Comparison of ENCODE assay signal across 15 cellular contexts in genomic region chr7:140594131-140594691, GRCh38. TPM values are rescaled to one million over a fixed set of nuclear protein-coding genes. Genes with fewer than 3 reads are reported as not detected.
"Had no signal": no experiment of that assay in that cellular context is flagged by ENCODE, and none has a peak within 500 bp of the region (broad histone marks: within the 10 kb centered on the region; RNA-seq: fewer than 3 reads in every experiment).

No MANE protein-coding gene starts in this region.

- H3K36me3 Mint-ChIP-seq: T-cell had no signal

- ATAC-seq: activated T-helper 17 cell treated with anti-CD3 and anti-CD28 coated beads, Interleukin-2, amount 50 U/mL, for 72 hours; left colon; pancreas; T-cell had no signal

- H3K4me1 Mint-ChIP-seq: activated T-helper 17 cell treated with anti-CD3 and anti-CD28 coated beads, Interleukin-2, amount 50 U/mL, for 72 hours had no signal

- H3K9me3 Mint-ChIP-seq: activated naive CD4-positive, alpha-beta T cell treated with anti-CD3 and anti-CD28 coated beads for 36 hours; activated T-helper 17 cell treated with anti-CD3 and anti-CD28 coated beads, Interleukin-2, amount 50 U/mL, for 72 hours; neural progenitor cell; T-cell had no signal

- H3K9ac ChIP-seq: neural progenitor cell had no signal

- H3K4me1 ChIP-seq: neural progenitor cell, pancreas, uterus had no signal

- H3K4me3 ChIP-seq: coronary artery, neural progenitor cell, pancreas, tibial artery, uterus had no signal

- H2AFZ ChIP-seq: neural progenitor cell had no signal

- H3K27me3 ChIP-seq: neural progenitor cell, pancreas, tibial artery, uterus had no signal

- H3K9me3 ChIP-seq: pancreas, tibial artery, uterus had no signal

- DNase-seq: activated CD4-positive, alpha-beta T cell treated with anti-CD3 and anti-CD28 coated beads for 4 hours; activated naive CD4-positive, alpha-beta T cell treated with anti-CD3 and anti-CD28 coated beads for 36 hours; caudate nucleus; effector CD8-positive, alpha-beta T cell; left colon; pancreas; small intestine; T-cell; T1000; tibial artery; uterus had no signal

- H3K27ac ChIP-seq: coronary artery, neural progenitor cell, pancreas, tibial artery, uterus, VCaP had no signal

- H3K4me2 ChIP-seq: neural progenitor cell had no signal

- H3K36me3 ChIP-seq: pancreas, tibial artery, uterus had no signal

- H3K4me3 Mint-ChIP-seq: activated naive CD4-positive, alpha-beta T cell treated with anti-CD3 and anti-CD28 coated beads for 36 hours; activated T-helper 17 cell treated with anti-CD3 and anti-CD28 coated beads, Interleukin-2, amount 50 U/mL, for 72 hours; neural progenitor cell; T-cell had no signal

- H3K27ac Mint-ChIP-seq: activated naive CD4-positive, alpha-beta T cell treated with anti-CD3 and anti-CD28 coated beads for 36 hours; activated T-helper 17 cell treated with anti-CD3 and anti-CD28 coated beads, Interleukin-2, amount 50 U/mL, for 72 hours; neural progenitor cell had no signal

RNA-seq across cellular contexts. Expression of gene DENND2A, which starts 46.4 kb away (rescaled TPM):
- total RNA-seq: activated naive CD4-positive, alpha-beta T cell treated with anti-CD3 and anti-CD28 coated beads for 36 hours; activated T-helper 17 cell treated with anti-CD3 and anti-CD28 coated beads, Interleukin-2, amount 50 U/mL, for 72 hours had no signal
